In genomic region chr3:68336042-68336441, GRCh38 we compare ENCODE assay signal across 34 cellular contexts.
DNase-seq lines count a peak whose midpoint lies in the region; ATAC-seq, FAIRE-seq and TF ChIP-seq lines count a peak whose summit lies in the region.
"Had no signal": no experiment of that assay in that cellular context is flagged by ENCODE, and none has a peak within 500 bp of the region (broad histone marks: within the 10 kb centered on the region; RNA-seq: fewer than 3 reads in every experiment).

No MANE protein-coding gene starts in this region.

- H2BK120ac ChIP-seq in IMR-90 (ENCODE audit: low read depth, low read length) = no peak overlapping the region

- no peak overlapping the region for H2AK9ac ChIP-seq in IMR-90 (replicated peaks; ENCODE audit: low read depth, low read length, poor library complexity)

- no peak for TF ChIP-seq EP300 in HepG2 (IDR thresholded peaks at IDR 0.05; ENCODE audit: low read depth in 2 of 2, low read length in 2 of 2)
- TF ChIP-seq EP300 in HepG2 (CRISPR knock-in tag; IDR thresholded peaks at IDR 0.05; ENCODE audit: borderline replicate concordance) = no peak
- TF ChIP-seq EP300 in A549 (IDR thresholded peaks at IDR 0.05) = no peak
- TF ChIP-seq EP300 in K562 (IDR thresholded peaks at IDR 0.05; ENCODE audit: low read length) = no peak
- TF ChIP-seq EP300 in tibial nerve (IDR thresholded peaks at IDR 0.05) = no peak

- no peak overlapping the region for H4K91ac ChIP-seq in IMR-90 (ENCODE audit: insufficient read depth, low read depth, low read length)

- no peak overlapping the region for H2BK20ac ChIP-seq in IMR-90 (ENCODE audit: low read depth, low read length)

- POLR2A ChIA-PET in HepG2 (lab: Yijun Ruan, JAX) (no interaction called here), A549 (lab: Yijun Ruan, JAX) (no interaction called here), IMR-90 (lab: Charles Lee; ENCODE audit: unreplicated experiment) (interaction anchor here (0.6 kb wide), 1 partner anchor 974 kb away, joined by 4 read pairs; no protein-coding TSS in a partner anchor), K562 (lab: Yijun Ruan, JAX) (no interaction called here)

- no peaks in the 10 kb centered on the region for H3K9me1 ChIP-seq in IMR-90 (ENCODE audit: insufficient read depth, low read length)
- H3K9me1 ChIP-seq in K562 (ENCODE audit: control insufficient read depth, insufficient read depth, low read length) = no peaks in the 10 kb centered on the region

- TF ChIP-seq RAD21 in HepG2 (CRISPR knock-in tag; IDR thresholded peaks at IDR 0.05) = no peak
- TF ChIP-seq RAD21 in A549 (conservative IDR thresholded peaks at IDR 0.05 in 1 of 2, IDR thresholded peaks at IDR 0.05 in 1 of 2) = no peak
- no peak for TF ChIP-seq RAD21 in IMR-90 (IDR thresholded peaks at IDR 0.05; ENCODE audit: low read length)
- no peak for TF ChIP-seq RAD21 in K562 (CRISPR knock-in tag; conservative IDR thresholded peaks at IDR 0.05 in 1 of 2, IDR thresholded peaks at IDR 0.05 in 1 of 2)

- TF ChIP-seq CTCF in HepG2 (CRISPR knock-in tag; IDR thresholded peaks at IDR 0.05) = no peak
- TF ChIP-seq CTCF in right lobe of liver (IDR thresholded peaks at IDR 0.05) = no peak
- TF ChIP-seq CTCF in A549 (IDR thresholded peaks at IDR 0.05) = no peak
- no peak for TF ChIP-seq CTCF in IMR-90 (conservative IDR thresholded peaks at IDR 0.05; ENCODE audit: low read depth, low read length)
- TF ChIP-seq CTCF in K562 (IDR thresholded peaks at IDR 0.05 in 2 of 3, conservative IDR thresholded peaks at IDR 0.05 in 1 of 3; ENCODE audit: insufficient read depth in 2 of 3, low read depth in 1 of 3, low read length in 3 of 3) = no peak
- TF ChIP-seq CTCF in tibial nerve (IDR thresholded peaks at IDR 0.05) = no peak

- no peak overlapping the region for H3K56ac ChIP-seq in IMR-90 (ENCODE audit: extremely low read depth, insufficient read depth, low read length)

- H3K4ac ChIP-seq in IMR-90 (ENCODE audit: low read depth, low read length) = no peak overlapping the region

- no peak for FAIRE-seq in HepG2 (lab: Jason Lieb, UNC)
- no peak for FAIRE-seq in A549 (lab: Jason Lieb, UNC)
- no peak for FAIRE-seq in K562 (lab: Jason Lieb, UNC)
- FAIRE-seq: A204.1, D721Med had no signal

- no peak overlapping the region for H3K27ac ChIP-seq in HepG2 (ENCODE audit: extremely low read length, insufficient read depth, low read length)
- H3K27ac ChIP-seq in right lobe of liver = no peak overlapping the region
- no peak overlapping the region for H3K27ac ChIP-seq in A549
- no peak overlapping the region for H3K27ac ChIP-seq in IMR-90 (ENCODE audit: insufficient read depth, low read length)
- H3K27ac ChIP-seq in K562 (ENCODE audit: extremely low read depth, low read depth, low read length) = no peak overlapping the region
- no peak overlapping the region for H3K27ac ChIP-seq in tibial nerve
- H3K27ac ChIP-seq: 22Rv1; BLaER1; BLaER1 treated with 17β-estradiol and CSF1 and Interleukin-3, amounts not matched to agents 10 nM and 100 nM; C4-2B had no signal

- H3K9me3 ChIP-seq in HepG2 (ENCODE audit: low read length) = no peaks in the 10 kb centered on the region
- no peaks in the 10 kb centered on the region for H3K9me3 ChIP-seq in right lobe of liver
- H3K9me3 ChIP-seq in A549 = no peaks in the 10 kb centered on the region
- H3K9me3 ChIP-seq in IMR-90 (ENCODE audit: control insufficient read depth, insufficient read depth, low read length) = no peaks in the 10 kb centered on the region
- no peaks in the 10 kb centered on the region for H3K9me3 ChIP-seq in K562 (replicated peaks; ENCODE audit: control insufficient read depth, insufficient read depth, low read depth, low read length)
- no peaks in the 10 kb centered on the region for H3K9me3 ChIP-seq in tibial nerve
- H3K9me3 ChIP-seq: BE2C; BLaER1; BLaER1 treated with 17β-estradiol and CSF1 and Interleukin-3, amounts not matched to agents 10 nM and 100 nM; Caco-2 had no signal

- intact Hi-C loops in HepG2 (cut with micrococcal nuclease; ENCODE audit: unreplicated experiment) (loop anchor here (5.0 kb wide), 1 partner anchor 1229 kb away; no protein-coding TSS in a partner anchor), right lobe of liver (cut with DNase I) (no loop called here), IMR-90 (cut with micrococcal nuclease) (no loop called here), K562 (cut with micrococcal nuclease) (no loop called here)

- H4K20me1 ChIP-seq in HepG2 (ENCODE audit: insufficient read depth, low read length) = no peaks in the 10 kb centered on the region
- H4K20me1 ChIP-seq in IMR-90 (ENCODE audit: insufficient read depth, low read length) = no peaks in the 10 kb centered on the region
- H4K20me1 ChIP-seq in K562 (replicated peaks; ENCODE audit: control insufficient read depth, insufficient read depth, low read length) = no peaks in the 10 kb centered on the region
- H4K20me1 ChIP-seq: BLaER1; BLaER1 treated with 17β-estradiol and CSF1 and Interleukin-3, amounts not matched to agents 10 nM and 100 nM had no signal

- no peak overlapping the region for H4K8ac ChIP-seq in IMR-90 (ENCODE audit: low read depth in 2 of 2, low read length in 2 of 2)

- H3K36me3 ChIP-seq in HepG2 (replicated peaks in 1 of 2; ENCODE audit: control insufficient read depth in 1 of 2, insufficient read depth in 2 of 2, low read length in 2 of 2) (no peaks in the 10 kb centered on the region), right lobe of liver (no peaks in the 10 kb centered on the region), IMR-90 (ENCODE audit: control insufficient read depth, insufficient read depth, low read length) (no peaks in the 10 kb centered on the region), K562 (ENCODE audit: control insufficient read depth, insufficient read depth, low read length) (no peaks in the 10 kb centered on the region), tibial nerve (no peaks in the 10 kb centered on the region)
- H3K36me3 ChIP-seq: BE2C; BLaER1; BLaER1 treated with 17β-estradiol and CSF1 and Interleukin-3, amounts not matched to agents 10 nM and 100 nM had no signal

- BruUV-seq in HepG2 (replicated peaks; lab: Mats Ljungman, UMichigan) (no TSS peak), IMR-90 (replicated peaks; lab: Mats Ljungman, UMichigan) (no TSS peak), K562 (replicated peaks; lab: Mats Ljungman, UMichigan) (no TSS peak)

- H3K4me1 ChIP-seq in HepG2 (ENCODE audit: insufficient read depth, low read length) (no peaks in the 10 kb centered on the region), right lobe of liver (no peaks in the 10 kb centered on the region), A549 (no peaks in the 10 kb centered on the region), IMR-90 (ENCODE audit: control insufficient read depth, insufficient read depth, low read length) (no peaks in the 10 kb centered on the region), K562 (replicated peaks in 1 of 2; ENCODE audit: control insufficient read depth in 2 of 2, insufficient read depth in 2 of 2, low read length in 2 of 2) (no peaks in the 10 kb centered on the region), tibial nerve (no peaks in the 10 kb centered on the region)
- H3K4me1 ChIP-seq: BE2C; BLaER1; BLaER1 treated with 17β-estradiol and CSF1 and Interleukin-3, amounts not matched to agents 10 nM and 100 nM; Caco-2 had no signal

- H3K9ac ChIP-seq in HepG2 (ENCODE audit: insufficient read depth, low read depth, low read length) (no peak overlapping the region), IMR-90 (ENCODE audit: low read depth, low read length) (no peak overlapping the region), K562 (ENCODE audit: insufficient read depth in 1 of 2, low read depth in 2 of 2, low read length in 2 of 2) (no peak overlapping the region)
- H3K9ac ChIP-seq: BLaER1; BLaER1 treated with 17β-estradiol and CSF1 and Interleukin-3, amounts not matched to agents 10 nM and 100 nM had no signal

- H3K79me2 ChIP-seq in HepG2 (ENCODE audit: insufficient read depth, low read length) (no peaks in the 10 kb centered on the region), K562 (ENCODE audit: control insufficient read depth, insufficient read depth, low read length) (no peaks in the 10 kb centered on the region)

- H2AFZ ChIP-seq in HepG2 (ENCODE audit: low read length) (no peak overlapping the region), IMR-90 (replicated peaks; ENCODE audit: low read length, poor library complexity) (no peak overlapping the region), K562 (ENCODE audit: low read depth, low read length) (no peak overlapping the region)

- H2AK5ac ChIP-seq in IMR-90 (ENCODE audit: low read depth, low read length) = no peak overlapping the region

- H3K27me3 ChIP-seq in HepG2 (ENCODE audit: control insufficient read depth in 1 of 2, insufficient read depth in 2 of 2, low read length in 2 of 2) = no peaks in the 10 kb centered on the region
- no peaks in the 10 kb centered on the region for H3K27me3 ChIP-seq in right lobe of liver
- no peaks in the 10 kb centered on the region for H3K27me3 ChIP-seq in IMR-90 (ENCODE audit: control insufficient read depth, insufficient read depth, low read length)
- H3K27me3 ChIP-seq in K562 (ENCODE audit: control insufficient read depth in 2 of 2, insufficient read depth in 2 of 2, low read length in 2 of 2) = no peaks in the 10 kb centered on the region
- no peaks in the 10 kb centered on the region for H3K27me3 ChIP-seq in tibial nerve
- H3K27me3 ChIP-seq: BE2C; BLaER1; BLaER1 treated with 17β-estradiol and CSF1 and Interleukin-3, amounts not matched to agents 10 nM and 100 nM had no signal

- dilution Hi-C loops in IMR-90 (cut with HindIII; ENCODE audit: low sequenced_read_pairs, unreplicated experiment) = no loop called here

- 0% methylated on average over 1 of the region's 1 CpG for WGBS in HepG2 (ENCODE audit: low lambda C conversion rate)
- 50% methylated on average over 1 of the region's 1 CpG for WGBS in right lobe of liver (ENCODE audit: insufficient coverage, low coverage, low lambda C conversion rate, missing lambda C conversion rate)
- WGBS in A549 (ENCODE audit: missing lambda C conversion rate) = 5% methylated on average over 1 of the region's 1 CpG
- WGBS in IMR-90 (ENCODE audit: extremely low coverage in 2 of 2, insufficient read length in 1 of 2), 2 experiments = no CpG with 5 or more reads among the region's 1 CpG
- 0% methylated on average over 1 of the region's 1 CpG for WGBS in K562 (ENCODE audit: insufficient coverage, low coverage, missing lambda C conversion rate)
- 58 to 81% methylated on average over 1 of the region's 1 CpG for WGBS in tibial nerve, 2 donors

- H3K4me2 ChIP-seq in HepG2 (ENCODE audit: low read depth, low read length) (no peak overlapping the region), A549 (no peak overlapping the region), IMR-90 (ENCODE audit: low read depth, low read length) (no peak overlapping the region), K562 (ENCODE audit: insufficient read depth, low read length) (no peak overlapping the region)
- H3K4me2 ChIP-seq: BLaER1; BLaER1 treated with 17β-estradiol and CSF1 and Interleukin-3, amounts not matched to agents 10 nM and 100 nM had no signal

- H3K18ac ChIP-seq in IMR-90 (ENCODE audit: low read depth, low read length) = no peak overlapping the region

- H3K23ac ChIP-seq in IMR-90 (ENCODE audit: low read depth, low read length) = no peak overlapping the region

- H3K4me3 ChIP-seq in HepG2 (replicated peaks in 1 of 3; ENCODE audit: insufficient read depth in 1 of 3, low read depth in 2 of 3, low read length in 3 of 3) (no peak overlapping the region), right lobe of liver (no peak overlapping the region), A549 (no peak overlapping the region), IMR-90 (ENCODE audit: insufficient read depth, low read depth, low read length) (no peak overlapping the region), K562 (no peak overlapping the region), tibial nerve (no peak overlapping the region)
- H3K4me3 ChIP-seq: BLaER1; BLaER1 treated with 17β-estradiol and CSF1 and Interleukin-3, amounts not matched to agents 10 nM and 100 nM had no signal

- no peaks in the 10 kb centered on the region for H3K79me1 ChIP-seq in IMR-90 (ENCODE audit: low read depth in 1 of 2, low read length in 2 of 2)

- no peak overlapping the region for H4K5ac ChIP-seq in IMR-90 (ENCODE audit: low read depth, low read length)

- no peak overlapping the region for H2BK15ac ChIP-seq in IMR-90 (ENCODE audit: low read depth, low read length)

- no peak for DNase-seq in HepG2 (ENCODE audit: low spot score)
- DNase-seq in right lobe of liver = no peak
- DNase-seq in A549 (ENCODE audit: low read depth in 1 of 2, low spot score in 1 of 2) = no peak
- no peak for DNase-seq in IMR-90
- no peak for DNase-seq in K562 (ENCODE audit: extremely low read depth in 1 of 4, low spot score in 3 of 4)
- no peak for DNase-seq in tibial nerve (ENCODE audit: low spot score in 2 of 2)
- DNase-seq in middle frontal gyrus (ENCODE audit: extremely low spot score, low spot score) = no peak
- DNase-seq in stimulated activated CD8-positive, alpha-beta memory T cell treated with anti-CD3 and anti-CD28 coated beads, Interleukin-4, amount 100 ng/mL, for 48 hours = no peak
- DNase-seq: 8988T; ACHN; AML-193; BE2C; C1 segment of cervical spinal cord; Caco-2; Calu3; CD4-positive, alpha-beta memory T cell; CD4-positive, alpha-beta T cell; CD4-positive, CD25-positive, alpha-beta regulatory T cell; CD8-positive, alpha-beta memory T cell; CD8-positive, alpha-beta T cell; COR-L47; DMS 273 treated with DMSO at 0.1 percent for 48 hours; DMS153; DMS53; DMS79; DMS79 treated with DMSO at 0.1 percent for 48 hours; DND-41; EL had no signal

- H3K14ac ChIP-seq in IMR-90 (replicated peaks; ENCODE audit: low read depth, low read length) = no peak overlapping the region

- CTCF ChIA-PET in HepG2 (lab: Yijun Ruan, JAX; ENCODE audit: low intra/inter-chr PET ratio, low total read pairs) = no interaction called here
- CTCF ChIA-PET in A549 (lab: Yijun Ruan, JAX) = no interaction called here
- CTCF ChIA-PET in IMR-90 (lab: Yijun Ruan, JAX) = no interaction called here
- CTCF ChIA-PET in K562 (lab: Yijun Ruan, JAX; ENCODE audit: low intra/inter-chr PET ratio) = no interaction called here

- ATAC-seq in HepG2 = no peak
- no peak for ATAC-seq in right lobe of liver
- no peak for ATAC-seq in A549
- no peak for ATAC-seq in IMR-90 (ENCODE audit: low read depth)
- ATAC-seq in K562 = no peak
- ATAC-seq: CD8-positive, alpha-beta T cell had no signal

- TF ChIP-seq POLR2A in HepG2 (IDR thresholded peaks at IDR 0.05; ENCODE audit: insufficient read depth in 1 of 2, low read depth in 2 of 2, low read length in 2 of 2) (no peak), right lobe of liver (IDR thresholded peaks at IDR 0.05) (no peak), A549 (IDR thresholded peaks at IDR 0.05; ENCODE audit: low read length) (no peak), IMR-90 (IDR thresholded peaks at IDR 0.05; ENCODE audit: low read depth, low read length) (no peak), K562 (conservative IDR thresholded peaks at IDR 0.05) (no peak), tibial nerve (IDR thresholded peaks at IDR 0.05) (no peak)

- in situ Hi-C loops in HepG2 (cut with HindIII; ENCODE audit: extremely low pct_ligation_motif_present, low pct_unique_long_range_greater_than_20kb) (no loop called here), IMR-90 (cut with MboI; ENCODE audit: low sequenced_read_pairs) (loop anchor here (25.0 kb wide), 1 partner anchor 99 kb away; no protein-coding TSS in a partner anchor), K562 (cut with MboI) (no loop called here)

- no peak overlapping the region for H2BK5ac ChIP-seq in IMR-90 (ENCODE audit: low read depth, low read length, poor library complexity, severe bottlenecking)

Comparison
In these comparisons a context has a peak if more than half of its experiments do, and no peak if none do; other contexts are left out.
1. Of the 241 proteins assayed by ChIP-seq in both HepG2 and K562: peak only in HepG2: none; only in K562: none; in both: MAFF and MAFK; in neither: 239.